In the genomic region with DNA sequence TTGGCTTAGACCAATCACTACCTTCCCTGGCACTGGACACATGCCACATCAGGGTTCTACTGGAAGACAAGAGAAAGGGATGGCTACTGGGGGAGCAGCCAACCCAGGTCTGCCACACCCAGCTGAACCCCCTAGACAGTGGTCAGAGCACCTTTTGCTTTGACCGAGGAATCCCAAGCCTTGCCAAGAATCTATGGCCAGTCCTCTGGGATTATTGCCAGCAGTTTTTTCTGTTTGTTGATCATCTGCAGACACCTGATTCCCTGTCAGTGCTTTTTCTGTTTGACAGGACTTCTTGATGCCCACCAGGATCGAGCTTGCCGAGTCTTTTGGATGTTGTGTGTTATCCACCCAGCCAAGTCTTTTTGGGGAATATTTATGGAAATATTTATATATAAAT, we compare ENCODE assay signal across 13 cellular contexts.
A peak's percentile ranks its signal among the peaks of the same experiment; 100 is the strongest.
DNase-seq lines count a peak whose midpoint lies in the region; ATAC-seq and TF ChIP-seq lines count a peak whose summit lies in the region.
"Had no signal": no experiment of that assay in that cellular context is flagged by ENCODE, and none has a peak within 500 bp of the region (broad histone marks: within the 10 kb centered on the region; RNA-seq: fewer than 3 reads in every experiment).

No MANE protein-coding gene starts in this region.

- no peak overlapping the region for H3K27ac ChIP-seq in heart left ventricle
- H3K27ac ChIP-seq: BLaER1 treated with 17β-estradiol and CSF1 and Interleukin-3, amounts not matched to agents 10 nM and 100 nM had no signal

- no peak for TF ChIP-seq CTCF in heart left ventricle (IDR thresholded peaks at IDR 0.05)

- no peak for TF ChIP-seq POLR2A in heart left ventricle (IDR thresholded peaks at IDR 0.05)

- intact Hi-C loops in left ventricle myocardium superior (cut with micrococcal nuclease) (no loop called here), heart left ventricle (cut with DNase I) (loop anchor here in 1 of 10 donors (10.0 kb wide), 1 partner anchor 81 kb away; no protein-coding TSS in a partner anchor)

- ATAC-seq in left ventricle myocardium superior, result peak; percentile 8
- ATAC-seq in heart left ventricle, result no peak
- peak; percentile 48 for ATAC-seq in left lobe of liver
- ATAC-seq: CD8-positive, alpha-beta T cell had no signal

- WGBS in heart left ventricle, 4 donors, result 55 to 79% (median 64%) methylated on average over 3 of the region's 3 CpGs

- no peaks in the 10 kb centered on the region for H3K9me3 ChIP-seq in heart left ventricle

- no peaks in the 10 kb centered on the region for H3K27me3 ChIP-seq in heart left ventricle
- H3K27me3 ChIP-seq: BLaER1 treated with 17β-estradiol and CSF1 and Interleukin-3, amounts not matched to agents 10 nM and 100 nM had no signal

- H3K4me1 ChIP-seq in heart left ventricle, result peaks cover 0 to 27% (median 9%) of the 10 kb centered on the region in 12 donors

- DNase-seq in left ventricle myocardium superior, result no peak
- no peak for DNase-seq in heart left ventricle
- DNase-seq in COR-L47 (lab: John Stamatoyannopoulos, UW), result peak; percentile 4
- DNase-seq in NCI-H2029 (lab: John Stamatoyannopoulos, UW), result peak; percentile 34
- no peak for DNase-seq in left lobe of liver (ENCODE audit: low spot score)
- no peak for DNase-seq in DMS114 treated with DMSO at 0.1 percent for 48 hours (lab: John Stamatoyannopoulos, UW; ENCODE audit: unreplicated experiment)
- DNase-seq in T-helper 2 cell, result no peak
- DNase-seq: CD8-positive, alpha-beta T cell; DMS 273 treated with DMSO at 0.1 percent for 48 hours; GDM1; HCEC 1CT had no signal

- H3K36me3 ChIP-seq in heart left ventricle, result no peaks in the 10 kb centered on the region

- H3K4me3 ChIP-seq in heart left ventricle, result no peak overlapping the region
- H3K4me3 ChIP-seq: BLaER1 treated with 17β-estradiol and CSF1 and Interleukin-3, amounts not matched to agents 10 nM and 100 nM; GM23338 had no signal

Comparison
In these comparisons a context has a peak if more than half of its experiments do, and no peak if none do; other contexts are left out.
1. ATAC-seq: peak in left ventricle myocardium superior (single experiment) and left lobe of liver (single experiment); none in heart left ventricle (0 of 4).
2. DNase-seq: peak in COR-L47 (single experiment) and NCI-H2029 (single experiment); none in left ventricle myocardium superior (single experiment), heart left ventricle (0 of 5), left lobe of liver (single experiment), DMS114 treated with DMSO at 0.1 percent for 48 hours (single experiment) and T-helper 2 cell (0 of 5).